Comparison of ENCODE assay signal across 20 cellular contexts in the genomic region with DNA sequence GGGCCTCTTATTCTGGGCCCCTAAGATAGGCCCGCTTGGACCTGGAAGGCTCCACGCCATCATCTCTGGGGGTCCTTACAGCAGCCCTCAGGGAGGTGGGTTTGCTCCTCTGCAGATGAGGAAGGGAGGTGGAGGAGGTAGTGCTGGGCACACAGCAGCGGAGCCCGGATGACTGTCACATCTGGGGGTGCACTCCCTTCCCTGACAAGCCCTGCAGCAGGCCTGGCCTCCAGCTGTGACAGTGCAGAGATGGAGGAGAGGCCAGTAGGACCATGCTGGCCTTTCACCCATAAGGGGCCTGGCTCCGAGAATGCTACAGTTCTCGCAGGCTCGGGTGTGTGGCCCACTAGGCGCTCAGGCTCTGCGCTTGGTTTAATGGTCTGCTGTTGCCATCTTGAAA. TPM values are rescaled to one million over a fixed set of nuclear protein-coding genes. Genes with fewer than 3 reads are reported as not detected.
"Had no signal": no experiment of that assay in that cellular context is flagged by ENCODE, and none has a peak within 500 bp of the region (broad histone marks: within the 10 kb centered on the region; RNA-seq: fewer than 3 reads in every experiment).

No MANE protein-coding gene starts in this region.

- H3K27me3 ChIP-seq: dorsolateral prefrontal cortex, thyroid gland, upper lobe of left lung, vagina had no signal

- H3K4me3 ChIP-seq: dorsolateral prefrontal cortex, skin epidermis, thyroid gland, upper lobe of left lung, vagina had no signal

- H3K4me1 ChIP-seq: thyroid gland, upper lobe of left lung, vagina had no signal

- DNase-seq: cortex of kidney; effector CD8-positive, alpha-beta T cell; foreskin melanocyte; hippocampal formation; mammary epithelial cell; naive B cell; occipital lobe; stimulated activated CD4-positive, alpha-beta T cell treated with anti-CD3 and anti-CD28 coated beads, Interleukin-2, amount 100 ng/mL, for 24 hours; stimulated activated CD4-positive, alpha-beta T cell treated with anti-CD3 and anti-CD28 coated beads, Interleukin-4, amount 100 ng/mL, for 4 hours; stimulated activated naive CD4-positive, alpha-beta T cell; thyroid gland had no signal

- H3K36me3 ChIP-seq: thyroid gland, upper lobe of left lung, vagina had no signal

- H3K27ac ChIP-seq: dorsolateral prefrontal cortex, skin epidermis, thyroid gland, upper lobe of left lung, vagina had no signal

- ATAC-seq: sciatic nerve had no signal

- H3K9me3 ChIP-seq: thyroid gland, upper lobe of left lung, vagina had no signal

RNA-seq across cellular contexts. Expression of gene GDF2, which starts 9.2 kb away (rescaled TPM):
- total RNA-seq: lower leg skin, mammary epithelial cell, occipital lobe, pulmonary artery endothelial cell, sciatic nerve, thyroid gland, upper lobe of left lung, vagina had no signal
- polyA plus RNA-seq: esophagus, mammary epithelial cell had no signal

RNA-seq across cellular contexts. Expression of gene RBP3, which starts 16.7 kb away (rescaled TPM):
- total RNA-seq: left lobe of liver, lower leg skin, mammary epithelial cell, occipital lobe, pulmonary artery endothelial cell, sciatic nerve, thyroid gland, upper lobe of left lung, vagina had no signal
- polyA plus RNA-seq: esophagus, mammary epithelial cell had no signal

RNA-seq across cellular contexts. Expression of gene GDF10, which starts 31.5 kb away (rescaled TPM):
- total RNA-seq: mammary epithelial cell, pulmonary artery endothelial cell had no signal
- polyA plus RNA-seq: mammary epithelial cell had no signal

RNA-seq across cellular contexts. Expression of gene ZNF488, which starts 52.6 kb away (rescaled TPM):
- total RNA-seq: pulmonary artery endothelial cell, vagina had no signal
